ENCODE assay signal across 1 cellular context in the genomic region with DNA sequence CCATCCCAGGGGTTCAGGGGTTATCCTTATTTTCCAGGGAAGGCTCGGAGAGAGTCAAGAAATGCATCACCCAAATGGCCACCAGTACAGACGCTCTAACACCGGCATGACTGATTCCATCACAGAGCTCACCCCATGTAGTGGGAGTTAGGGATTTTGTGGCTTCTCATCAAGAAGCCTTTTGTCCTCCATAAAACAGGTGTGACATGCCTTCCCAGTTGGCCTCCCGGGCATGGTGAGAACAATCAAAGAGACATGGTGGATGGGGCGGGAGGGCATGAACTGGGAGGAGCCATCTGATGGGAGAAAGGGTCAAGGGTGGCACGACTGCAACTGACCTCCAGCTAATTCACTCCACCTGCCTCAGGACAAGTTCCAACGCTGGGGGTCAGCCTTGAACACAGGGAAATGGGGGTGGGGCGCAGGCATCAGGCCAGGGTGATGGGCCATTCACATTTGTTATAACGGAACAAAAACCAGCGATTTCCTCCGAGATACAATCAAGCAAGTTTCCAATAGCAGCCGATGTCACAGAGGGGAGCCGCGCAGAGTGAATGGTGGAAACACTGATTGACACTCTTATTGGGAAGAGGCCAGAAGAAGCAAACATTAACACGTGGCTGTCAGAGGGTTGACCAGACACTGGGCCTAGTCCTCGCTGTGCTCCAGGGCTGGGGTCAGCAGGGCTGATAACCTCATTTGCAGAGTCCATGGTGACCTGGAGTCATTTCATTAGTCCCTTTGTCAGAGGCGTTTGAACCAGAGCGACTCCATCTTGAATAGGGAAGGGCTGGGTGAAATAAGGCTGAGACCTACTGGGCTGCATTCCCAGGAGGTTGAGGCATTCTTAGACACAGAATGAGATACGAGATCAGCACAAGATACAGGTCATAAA.
TF ChIP-seq lines count a peak whose summit lies in the region.

No MANE protein-coding gene starts in this region.

TF ChIP-seq in K562, 482 proteins besides CTCF, POLR2A, EP300 and RAD21 (continued from another document):
- TF ChIP-seq, protein P1, sequence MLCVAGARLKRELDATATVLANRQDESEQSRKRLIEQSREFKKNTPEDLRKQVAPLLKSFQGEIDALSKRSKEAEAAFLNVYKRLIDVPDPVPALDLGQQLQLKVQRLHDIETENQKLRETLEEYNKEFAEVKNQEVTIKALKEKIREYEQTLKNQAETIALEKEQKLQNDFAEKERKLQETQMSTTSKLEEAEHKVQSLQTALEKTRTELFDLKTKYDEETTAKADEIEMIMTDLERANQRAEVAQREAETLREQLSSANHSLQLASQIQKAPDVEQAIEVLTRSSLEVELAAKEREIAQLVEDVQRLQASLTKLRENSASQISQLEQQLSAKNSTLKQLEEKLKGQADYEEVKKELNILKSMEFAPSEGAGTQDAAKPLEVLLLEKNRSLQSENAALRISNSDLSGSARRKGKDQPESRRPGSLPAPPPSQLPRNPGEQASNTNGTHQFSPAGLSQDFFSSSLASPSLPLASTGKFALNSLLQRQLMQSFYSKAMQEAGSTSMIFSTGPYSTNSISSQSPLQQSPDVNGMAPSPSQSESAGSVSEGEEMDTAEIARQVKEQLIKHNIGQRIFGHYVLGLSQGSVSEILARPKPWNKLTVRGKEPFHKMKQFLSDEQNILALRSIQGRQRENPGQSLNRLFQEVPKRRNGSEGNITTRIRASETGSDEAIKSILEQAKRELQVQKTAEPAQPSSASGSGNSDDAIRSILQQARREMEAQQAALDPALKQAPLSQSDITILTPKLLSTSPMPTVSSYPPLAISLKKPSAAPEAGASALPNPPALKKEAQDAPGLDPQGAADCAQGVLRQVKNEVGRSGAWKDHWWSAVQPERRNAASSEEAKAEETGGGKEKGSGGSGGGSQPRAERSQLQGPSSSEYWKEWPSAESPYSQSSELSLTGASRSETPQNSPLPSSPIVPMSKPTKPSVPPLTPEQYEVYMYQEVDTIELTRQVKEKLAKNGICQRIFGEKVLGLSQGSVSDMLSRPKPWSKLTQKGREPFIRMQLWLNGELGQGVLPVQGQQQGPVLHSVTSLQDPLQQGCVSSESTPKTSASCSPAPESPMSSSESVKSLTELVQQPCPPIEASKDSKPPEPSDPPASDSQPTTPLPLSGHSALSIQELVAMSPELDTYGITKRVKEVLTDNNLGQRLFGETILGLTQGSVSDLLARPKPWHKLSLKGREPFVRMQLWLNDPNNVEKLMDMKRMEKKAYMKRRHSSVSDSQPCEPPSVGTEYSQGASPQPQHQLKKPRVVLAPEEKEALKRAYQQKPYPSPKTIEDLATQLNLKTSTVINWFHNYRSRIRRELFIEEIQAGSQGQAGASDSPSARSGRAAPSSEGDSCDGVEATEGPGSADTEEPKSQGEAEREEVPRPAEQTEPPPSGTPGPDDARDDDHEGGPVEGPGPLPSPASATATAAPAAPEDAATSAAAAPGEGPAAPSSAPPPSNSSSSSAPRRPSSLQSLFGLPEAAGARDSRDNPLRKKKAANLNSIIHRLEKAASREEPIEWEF (CRISPR knock-in tag; IDR thresholded peaks at IDR 0.05): peak; percentile 75
- peak; percentile 85; the same call in 1 of the 2 replicates for TF ChIP-seq KLF6 (CRISPR knock-in tag; IDR thresholded peaks at IDR 0.05; ENCODE audit: borderline replicate concordance)
- no peak for TF ChIP-seq ZNF717 (CRISPR knock-in tag; IDR thresholded peaks at IDR 0.05)
- TF ChIP-seq ZNF644 (tag; IDR thresholded peaks at IDR 0.05; ENCODE audit: low read depth): 0 out of 2 replicates have a peak, but pooled peaks have one; percentile 38
- TF ChIP-seq NR2C2 (CRISPR knock-in tag; IDR thresholded peaks at IDR 0.05): no peak
- TF ChIP-seq NR2C2 (tag; IDR thresholded peaks at IDR 0.05): peak; percentile 42; the same call in 1 of the 2 replicates
- peak; percentile 53; the same call in 1 of the 2 replicates for TF ChIP-seq MECOM (CRISPR knock-in tag; IDR thresholded peaks at IDR 0.05)
- TF ChIP-seq, protein P2, sequence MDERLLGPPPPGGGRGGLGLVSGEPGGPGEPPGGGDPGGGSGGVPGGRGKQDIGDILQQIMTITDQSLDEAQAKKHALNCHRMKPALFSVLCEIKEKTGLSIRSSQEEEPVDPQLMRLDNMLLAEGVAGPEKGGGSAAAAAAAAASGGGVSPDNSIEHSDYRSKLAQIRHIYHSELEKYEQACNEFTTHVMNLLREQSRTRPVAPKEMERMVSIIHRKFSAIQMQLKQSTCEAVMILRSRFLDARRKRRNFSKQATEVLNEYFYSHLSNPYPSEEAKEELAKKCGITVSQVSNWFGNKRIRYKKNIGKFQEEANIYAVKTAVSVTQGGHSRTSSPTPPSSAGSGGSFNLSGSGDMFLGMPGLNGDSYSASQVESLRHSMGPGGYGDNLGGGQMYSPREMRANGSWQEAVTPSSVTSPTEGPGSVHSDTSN (CRISPR knock-in tag; IDR thresholded peaks at IDR 0.05; ENCODE audit: low read depth): no peak
- TF ChIP-seq, protein P2 (tag; conservative IDR thresholded peaks at IDR 0.05; ENCODE audit: low read depth): 0 out of 2 replicates have a peak, but pooled peaks have one; percentile 9
- TF ChIP-seq ELF4 (CRISPR knock-in tag; IDR thresholded peaks at IDR 0.05): no peak
- no peak for TF ChIP-seq ZNF133 (CRISPR knock-in tag; IDR thresholded peaks at IDR 0.05)
- TF ChIP-seq ZNF668 (CRISPR knock-in tag; IDR thresholded peaks at IDR 0.05): peak; percentile 82
- TF ChIP-seq BCL6 (CRISPR knock-in tag; IDR thresholded peaks at IDR 0.05): no peak
- TF ChIP-seq MEF2D (tag; conservative IDR thresholded peaks at IDR 0.05; ENCODE audit: low read depth): peak; percentile 92
- TF ChIP-seq PHB2 (IDR thresholded peaks at IDR 0.05; ENCODE audit: low read depth): no peak
- peak; percentile 86 for TF ChIP-seq GTF2A2 (tag; IDR thresholded peaks at IDR 0.05)
- TF ChIP-seq, protein P3, sequence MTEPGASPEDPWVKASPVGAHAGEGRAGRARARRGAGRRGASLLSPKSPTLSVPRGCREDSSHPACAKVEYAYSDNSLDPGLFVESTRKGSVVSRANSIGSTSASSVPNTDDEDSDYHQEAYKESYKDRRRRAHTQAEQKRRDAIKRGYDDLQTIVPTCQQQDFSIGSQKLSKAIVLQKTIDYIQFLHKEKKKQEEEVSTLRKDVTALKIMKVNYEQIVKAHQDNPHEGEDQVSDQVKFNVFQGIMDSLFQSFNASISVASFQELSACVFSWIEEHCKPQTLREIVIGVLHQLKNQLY (CRISPR knock-in tag; conservative IDR thresholded peaks at IDR 0.05): no peak
- no peak for TF ChIP-seq KDM4B (IDR thresholded peaks at IDR 0.05; ENCODE audit: borderline replicate concordance in 2 of 2, low read depth in 1 of 2)
- TF ChIP-seq NFIX (CRISPR knock-in tag; IDR thresholded peaks at IDR 0.05; ENCODE audit: low read depth): 0 out of 2 replicates have a peak, but pooled peaks have one; percentile 2
- TF ChIP-seq HCFC1 (IDR thresholded peaks at IDR 0.05; ENCODE audit: low read depth, low read length): no peak
- peak; percentile 96 for TF ChIP-seq HDAC8 (tag; IDR thresholded peaks at IDR 0.05)
- TF ChIP-seq, protein P4, sequence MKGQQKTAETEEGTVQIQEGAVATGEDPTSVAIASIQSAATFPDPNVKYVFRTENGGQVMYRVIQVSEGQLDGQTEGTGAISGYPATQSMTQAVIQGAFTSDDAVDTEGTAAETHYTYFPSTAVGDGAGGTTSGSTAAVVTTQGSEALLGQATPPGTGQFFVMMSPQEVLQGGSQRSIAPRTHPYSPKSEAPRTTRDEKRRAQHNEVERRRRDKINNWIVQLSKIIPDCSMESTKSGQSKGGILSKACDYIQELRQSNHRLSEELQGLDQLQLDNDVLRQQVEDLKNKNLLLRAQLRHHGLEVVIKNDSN (CRISPR knock-in tag; IDR thresholded peaks at IDR 0.05): no peak
